ENCODE assay signal across 9 cellular contexts in genomic region chr19:35977446-35978222, GRCh38. TPM values are rescaled to one million over a fixed set of nuclear protein-coding genes. Genes with fewer than 3 reads are reported as not detected.
DNase-seq lines count a peak whose midpoint lies in the region; ATAC-seq and TF ChIP-seq lines count a peak whose summit lies in the region.
"Had no signal": no experiment of that assay in that cellular context is flagged by ENCODE, and none has a peak within 500 bp of the region (broad histone marks: within the 10 kb centered on the region; RNA-seq: fewer than 3 reads in every experiment).

No MANE protein-coding gene starts in this region.

- no peaks in the 10 kb centered on the region for H3K27me3 ChIP-seq in DND-41 (ENCODE audit: insufficient read depth, low read length, poor library complexity)

- no peak overlapping the region for H3K27ac ChIP-seq in DND-41 (ENCODE audit: low read length)
- no peak overlapping the region for H3K27ac ChIP-seq in HEK293 (ENCODE audit: extremely low read depth, low read depth, low read length)

- DNase-seq in DND-41 (peak; percentile 46), iPS-NIHi7 (ENCODE audit: extremely low spot score) (peak; percentile 89), H4 (ENCODE audit: low spot score) (no peak), midbrain (lab: John Stamatoyannopoulos, UW) (no peak)
- DNase-seq: trophoblast cell had no signal

- peak; percentile 83 for ATAC-seq in DND-41 (ENCODE audit: insufficient read depth, low read depth)
- ATAC-seq in SK-N-SH treated with all-trans-retinoic acid at 6 μM for 48 hours: peak; percentile 58; the same call in 2 of the 3 replicates
- ATAC-seq in GM18511 (IDR thresholded peaks at IDR 0.05; ENCODE audit: unreplicated experiment): no peak

- no peak overlapping the region for H3K4me2 ChIP-seq in DND-41 (ENCODE audit: insufficient read depth, low read length)

- H3K36me3 ChIP-seq in DND-41 (ENCODE audit: insufficient read depth, low read length) (no peaks in the 10 kb centered on the region), HEK293 (ENCODE audit: control insufficient read depth in 2 of 2, insufficient read depth in 1 of 2, low read length in 2 of 2) (no peaks in the 10 kb centered on the region)

- no peaks in the 10 kb centered on the region for H3K9me3 ChIP-seq in DND-41 (ENCODE audit: insufficient read depth, low read length, severe bottlenecking)
- H3K9me3 ChIP-seq in HEK293 (ENCODE audit: control insufficient read depth, insufficient read depth, low read depth, low read length): no peaks in the 10 kb centered on the region

- H3K4me3 ChIP-seq in DND-41 (ENCODE audit: low read depth in 1 of 2, low read length in 2 of 2) (no peak overlapping the region), HEK293 (ENCODE audit: low read depth, low read length) (no peak overlapping the region)

- H3K9ac ChIP-seq in DND-41 (ENCODE audit: low read depth, low read length): no peak overlapping the region

- H2AFZ ChIP-seq in DND-41 (ENCODE audit: low read depth, low read length): no peak overlapping the region

- TF ChIP-seq CTCF in DND-41 (IDR thresholded peaks at IDR 0.05; ENCODE audit: borderline replicate concordance, extremely low read depth, low read length, poor library complexity, severe bottlenecking) (peak; percentile 45), HEK293 (tag by site-specific recombination; IDR thresholded peaks at IDR 0.05) (peak; percentile 95)

- CTCF ChIA-PET in HEK293 (lab: Yijun Ruan, JAX): interaction anchor here (0.6 to 1.0 kb wide), 7 partner anchors 9 to 1655 kb away, joined by 3 to 9 read pairs (median 4); no protein-coding TSS in a partner anchor

- H3K79me2 ChIP-seq in DND-41 (ENCODE audit: insufficient read depth, low read length): no peaks in the 10 kb centered on the region

- H3K4me1 ChIP-seq in DND-41 (ENCODE audit: insufficient read depth, low read length) (no peaks in the 10 kb centered on the region), HEK293 (ENCODE audit: control insufficient read depth, insufficient read depth, low read length) (no peaks in the 10 kb centered on the region)

- POLR2A ChIA-PET in HEK293 (lab: Yijun Ruan, JAX): no interaction called here

- H4K20me1 ChIP-seq in DND-41 (ENCODE audit: insufficient read depth, low read length): no peaks in the 10 kb centered on the region

TF ChIP-seq in HEK293, 187 proteins besides CTCF, POLR2A, EP300 and RAD21 (continues in another document):
- TF ChIP-seq ZBTB10 (tag by site-specific recombination; IDR thresholded peaks at IDR 0.05) (peak; percentile 45), ZNF423 (tag by site-specific recombination; IDR thresholded peaks at IDR 0.05) (no peak), ZNF585B (tag by site-specific recombination; IDR thresholded peaks at IDR 0.05) (no peak), ZNF24 (tag by site-specific recombination; IDR thresholded peaks at IDR 0.05) (no peak), ZNF121 (tag by site-specific recombination; IDR thresholded peaks at IDR 0.05) (0 out of 2 replicates have a peak, but pooled peaks have one; percentile 8), ZNF624 (tag by site-specific recombination; IDR thresholded peaks at IDR 0.05) (no peak), GLI4 (tag by site-specific recombination; IDR thresholded peaks at IDR 0.05) (no peak), ZBTB20 (tag by site-specific recombination; IDR thresholded peaks at IDR 0.05) (0 out of 2 replicates have a peak, but pooled peaks have one; percentile 27)

TF ChIP-seq in SK-N-SH treated with all-trans-retinoic acid at 6 μM for 48 hours, 23 proteins besides CTCF, POLR2A, EP300 and RAD21:
- TF ChIP-seq CREB5 (CRISPR knock-in tag; IDR thresholded peaks at IDR 0.05; ENCODE audit: low read depth) (no peak), ESRRG (CRISPR knock-in tag; IDR thresholded peaks at IDR 0.05) (no peak), PATZ1 (CRISPR knock-in tag; IDR thresholded peaks at IDR 0.05; ENCODE audit: borderline replicate concordance) (no peak), ZNF70 (CRISPR knock-in tag; IDR thresholded peaks at IDR 0.05) (no peak), BACH2 (CRISPR knock-in tag; IDR thresholded peaks at IDR 0.05; ENCODE audit: borderline replicate concordance) (no peak), ISL1 (CRISPR knock-in tag; IDR thresholded peaks at IDR 0.05) (no peak), RARB (CRISPR knock-in tag; IDR thresholded peaks at IDR 0.05) (no peak), ZNF565 (CRISPR knock-in tag; conservative IDR thresholded peaks at IDR 0.05; ENCODE audit: low read depth) (no peak), GLIS3 (CRISPR knock-in tag; IDR thresholded peaks at IDR 0.05) (no peak), PPARA (CRISPR knock-in tag; IDR thresholded peaks at IDR 0.05; ENCODE audit: borderline replicate concordance) (no peak), TOX (CRISPR knock-in tag; IDR thresholded peaks at IDR 0.05; ENCODE audit: borderline replicate concordance) (no peak), ZFP3 (CRISPR knock-in tag; IDR thresholded peaks at IDR 0.05) (no peak), ZC3H10 (CRISPR knock-in tag; IDR thresholded peaks at IDR 0.05) (no peak), POU6F1 (CRISPR knock-in tag; IDR thresholded peaks at IDR 0.05; ENCODE audit: borderline replicate concordance, low read depth) (no peak), CSRNP3 (CRISPR knock-in tag; IDR thresholded peaks at IDR 0.05) (no peak), TCF4 (CRISPR knock-in tag; IDR thresholded peaks at IDR 0.05; ENCODE audit: borderline replicate concordance) (no peak)

RNA-seq across cellular contexts. Expression of gene SDHAF1, which starts 17.4 kb away (rescaled TPM):
- total RNA-seq in H4 (2014; rRNA removed; shearing (Covaris generic)): 40.4 and 61.9 TPM in 2 replicates

RNA-seq across cellular contexts. Expression of gene SYNE4, which starts 31.0 kb away (rescaled TPM):
- 0.60 and 0.94 TPM in 2 replicates for total RNA-seq in H4 (2014; rRNA removed; shearing (Covaris generic))
- total RNA-seq: frontal cortex had no signal

RNA-seq across cellular contexts. Expression of gene ALKBH6, which starts 36.4 kb away (rescaled TPM):
- 47.7 and 63.7 TPM in 2 replicates for total RNA-seq in H4 (2014; rRNA removed; shearing (Covaris generic))

RNA-seq across cellular contexts. Expression of gene LRFN3, which starts 41.5 kb away (rescaled TPM):
- total RNA-seq in H4 (2014; rRNA removed; shearing (Covaris generic)): 4.6 and 5.6 TPM in 2 replicates

RNA-seq across cellular contexts. Expression of gene CLIP3, which starts 55.0 kb away (rescaled TPM):
- 1.9 and 3.8 TPM in 2 replicates for total RNA-seq in H4 (2014; rRNA removed; shearing (Covaris generic))

Comparison
In these comparisons a context has a peak if more than half of its experiments do, and no peak if none do; other contexts are left out.
1. DNase-seq: peak in DND-41 (single experiment) and iPS-NIHi7 (single experiment); none in H4 (single experiment) and midbrain (single experiment).